12 cellular contexts compared by ENCODE assay signal in genomic region chr7:112782498-112782897, GRCh38. TPM values are rescaled to one million over a fixed set of nuclear protein-coding genes. Genes with fewer than 3 reads are reported as not detected.
DNase-seq lines count a peak whose midpoint lies in the region; ATAC-seq and TF ChIP-seq lines count a peak whose summit lies in the region.
"Had no signal": no experiment of that assay in that cellular context is flagged by ENCODE, and none has a peak within 500 bp of the region (broad histone marks: within the 10 kb centered on the region; RNA-seq: fewer than 3 reads in every experiment).

No MANE protein-coding gene starts in this region.

- H3K27ac Mint-ChIP-seq in MCF 10A (ENCODE audit: low read depth, unreplicated experiment), result peak overlapping the region; percentile 79
- no peak overlapping the region for H3K27ac Mint-ChIP-seq in stimulated activated naive B cell treated with anti-CD40 and anti-IgM and Interleukin-4, amounts not matched to agents 10 μg/mL and 1 μg/mL and 100 μg/mL, for 72 hours

- POLR2A ChIA-PET in MCF 10A (lab: Yijun Ruan, JAX), result interaction anchor here (0.7 to 3.2 kb wide), 11 partner anchors 10 to 332 kb away, joined by 3 to 75 read pairs (median 3); no protein-coding TSS in a partner anchor

- H3K36me3 Mint-ChIP-seq in MCF 10A (ENCODE audit: insufficient read depth, unreplicated experiment), result peaks cover 23% of the 10 kb centered on the region
- peaks cover 17 to 42% of the 10 kb centered on the region in 2 donors for H3K36me3 Mint-ChIP-seq in stimulated activated naive B cell treated with anti-CD40 and anti-IgM and Interleukin-4, amounts not matched to agents 10 μg/mL and 1 μg/mL and 100 μg/mL, for 72 hours

- H3K27me3 ChIP-seq in breast epithelium, result no peaks in the 10 kb centered on the region

- H3K4me1 ChIP-seq in breast epithelium, result no peaks in the 10 kb centered on the region

- no peaks in the 10 kb centered on the region for H3K9me3 Mint-ChIP-seq in MCF 10A (ENCODE audit: unreplicated experiment)
- H3K9me3 Mint-ChIP-seq in stimulated activated naive B cell treated with anti-CD40 and anti-IgM and Interleukin-4, amounts not matched to agents 10 μg/mL and 1 μg/mL and 100 μg/mL, for 72 hours, result no peaks in the 10 kb centered on the region

- DNase-seq in MCF 10A (ENCODE audit: unreplicated experiment) (peak; percentile 38), breast epithelium (ENCODE audit: low spot score in 2 of 2) (no peak), NCI-H526 (lab: John Stamatoyannopoulos, UW) (no peak), SHP77 treated with DMSO at 0.1 percent for 48 hours (lab: John Stamatoyannopoulos, UW) (no peak), NCI-H128 (lab: John Stamatoyannopoulos, UW; ENCODE audit: unreplicated experiment) (no peak)
- no peak for DNase-seq in stimulated activated naive B cell treated with anti-CD40 and anti-IgM and Interleukin-4, amounts not matched to agents 10 μg/mL and 1 μg/mL and 100 μg/mL, for 72 hours
- DNase-seq: effector CD8-positive, alpha-beta T cell; NCI-H774 had no signal

- CTCF ChIA-PET in MCF 10A (lab: Yijun Ruan, JAX), result interaction anchor here (0.6 to 2.1 kb wide), 4 partner anchors 10 to 1038 kb away, joined by 3 to 12 read pairs (median 4); no protein-coding TSS in a partner anchor

- peak overlapping the region; percentile 30 for H3K4me3 Mint-ChIP-seq in MCF 10A (ENCODE audit: unreplicated experiment)
- H3K4me3 Mint-ChIP-seq in stimulated activated naive B cell treated with anti-CD40 and anti-IgM and Interleukin-4, amounts not matched to agents 10 μg/mL and 1 μg/mL and 100 μg/mL, for 72 hours, result no peak overlapping the region

- H3K36me3 ChIP-seq in breast epithelium, result peaks cover 4% of the 10 kb centered on the region

- intact Hi-C loops in MCF 10A (cut with micrococcal nuclease), result no loop called here
- intact Hi-C loops in breast epithelium (cut with DNase I; ENCODE audit: low total_unique reads), result no loop called here

- BruUV-seq in MCF 10A (replicated peaks; lab: Mats Ljungman, UMichigan), result no TSS peak

- TF ChIP-seq POLR2A in breast epithelium (IDR thresholded peaks at IDR 0.05), result no peak

- TF ChIP-seq CTCF in MCF 10A (IDR thresholded peaks at IDR 0.05; ENCODE audit: unreplicated experiment) (no peak), breast epithelium (IDR thresholded peaks at IDR 0.05) (no peak)

- ATAC-seq in HG02571 (IDR thresholded peaks at IDR 0.05; ENCODE audit: unreplicated experiment) (peak; percentile 97), HG03571 (IDR thresholded peaks at IDR 0.05; ENCODE audit: unreplicated experiment) (peak; percentile 74)
- peak; percentile 45 to 71 for ATAC-seq in stimulated activated naive B cell treated with anti-CD40 and anti-IgM and Interleukin-4, amounts not matched to agents 10 μg/mL and 1 μg/mL and 100 μg/mL, for 72 hours (replicated peaks)
- ATAC-seq: HCT116 had no signal

- H3K4me1 Mint-ChIP-seq in MCF 10A (ENCODE audit: insufficient read depth, unreplicated experiment), result peaks cover 19% of the 10 kb centered on the region
- H3K4me1 Mint-ChIP-seq in stimulated activated naive B cell treated with anti-CD40 and anti-IgM and Interleukin-4, amounts not matched to agents 10 μg/mL and 1 μg/mL and 100 μg/mL, for 72 hours, result peaks cover 16 to 27% of the 10 kb centered on the region in 2 donors

- peak overlapping the region in 1 of 2 donors; percentile 39 for H3K27ac ChIP-seq in breast epithelium

- H3K4me3 ChIP-seq in breast epithelium, result no peak overlapping the region
- H3K4me3 ChIP-seq: skin epidermis had no signal

- no peaks in the 10 kb centered on the region for H3K27me3 Mint-ChIP-seq in MCF 10A (ENCODE audit: insufficient read depth, unreplicated experiment)
- no peaks in the 10 kb centered on the region for H3K27me3 Mint-ChIP-seq in stimulated activated naive B cell treated with anti-CD40 and anti-IgM and Interleukin-4, amounts not matched to agents 10 μg/mL and 1 μg/mL and 100 μg/mL, for 72 hours

- H3K9me3 ChIP-seq in breast epithelium, result no peaks in the 10 kb centered on the region

RNA-seq across cellular contexts. Expression of gene TMEM168, which starts 7.7 kb away (rescaled TPM):
- total RNA-seq in MCF 10A (2022) (29.5 and 32.5 TPM in 2 replicates), breast epithelium (10 to 100 TPM; 23.4 to 36.7 (median 28.2) TPM)
